1 cellular context compared by ENCODE assay signal in genomic region chr13:39597828-39598227, GRCh38.
TF ChIP-seq lines count a peak whose summit lies in the region.

No MANE protein-coding gene starts in this region.

TF ChIP-seq in GM12878, 131 proteins besides CTCF, POLR2A, EP300 and RAD21:
- TF ChIP-seq ZNF592 (IDR thresholded peaks at IDR 0.05) = no peak
- no peak for TF ChIP-seq FOS (IDR thresholded peaks at IDR 0.05; ENCODE audit: borderline replicate concordance, extremely low read depth, insufficient read length)
- no peak for TF ChIP-seq RELA (IDR thresholded peaks at IDR 0.05; ENCODE audit: borderline replicate concordance, partially characterized antibody)
- no peak for TF ChIP-seq NBN (IDR thresholded peaks at IDR 0.05)
- no peak for TF ChIP-seq POLR2AphosphoS5 (IDR thresholded peaks at IDR 0.05; ENCODE audit: low read length)
- TF ChIP-seq BCL3 (IDR thresholded peaks at IDR 0.05; ENCODE audit: borderline replicate concordance, insufficient read depth, low read depth, low read length, poor library complexity, severe bottlenecking) = no peak
